ENCODE assay signal across 8 cellular contexts in the genomic region with DNA sequence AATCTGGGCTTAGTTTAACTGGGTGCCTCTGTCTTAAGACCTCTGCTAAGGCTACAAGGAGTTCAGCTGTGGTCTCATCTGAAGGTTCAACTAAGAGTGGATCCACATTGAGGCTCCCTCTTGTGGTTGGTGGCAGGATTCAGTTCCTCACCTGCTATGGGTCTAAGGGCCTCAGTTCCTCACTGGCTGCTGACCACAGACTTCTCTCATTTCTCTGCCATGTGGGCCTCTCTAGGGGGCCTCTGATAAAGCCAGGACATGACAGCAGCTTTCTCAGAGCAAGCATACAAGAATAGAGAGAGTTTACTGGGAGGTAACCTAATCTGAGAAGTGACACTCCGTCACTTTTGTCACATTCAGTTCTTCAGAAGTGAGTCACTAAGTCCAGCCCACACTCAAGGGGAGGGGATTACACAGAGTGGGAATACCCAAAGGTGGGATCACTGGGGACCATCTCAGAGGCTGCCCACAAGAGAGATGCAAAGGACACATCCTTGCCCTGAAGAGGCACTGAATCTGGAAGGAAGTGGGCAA. TPM values are rescaled to one million over a fixed set of nuclear protein-coding genes. Genes with fewer than 3 reads are reported as not detected.
A peak's percentile ranks its signal among the peaks of the same experiment; 100 is the strongest.
DNase-seq lines count a peak whose midpoint lies in the region; ATAC-seq and TF ChIP-seq lines count a peak whose summit lies in the region.

No MANE protein-coding gene starts in this region.

- H3K27ac ChIP-seq in fibroblast of lung (ENCODE audit: insufficient read depth, low read length), result no peak overlapping the region

- peaks cover 6% of the 10 kb centered on the region for H3K4me1 Mint-ChIP-seq in stimulated activated naive CD8-positive, alpha-beta T cell treated with anti-CD3 and anti-CD28 coated beads, Interleukin-15, amount 100 ng/mL, for 72 hours

- TF ChIP-seq CTCF in BJ (IDR thresholded peaks at IDR 0.05; ENCODE audit: insufficient read depth, low read depth, low read length) (peak; percentile 58), fibroblast of lung (conservative IDR thresholded peaks at IDR 0.05 in 1 of 2, IDR thresholded peaks at IDR 0.05 in 1 of 2; ENCODE audit: low read depth in 1 of 2, low read length in 2 of 2) (peak; percentile 33 to 67)

- H3K4me1 ChIP-seq in fibroblast of lung (ENCODE audit: control insufficient read depth, extremely low read depth, insufficient read depth, low read length), result no peaks in the 10 kb centered on the region

- no peaks in the 10 kb centered on the region; the same call in 1 of the 2 replicates for H3K27me3 ChIP-seq in BJ (ENCODE audit: control insufficient read depth, insufficient read depth, low read length)
- no peaks in the 10 kb centered on the region for H3K27me3 ChIP-seq in fibroblast of lung (ENCODE audit: control insufficient read depth, insufficient read depth, low read length)

- no peaks in the 10 kb centered on the region for H3K36me3 ChIP-seq in BJ (ENCODE audit: control insufficient read depth, insufficient read depth, low read length)
- H3K36me3 ChIP-seq in fibroblast of lung (ENCODE audit: control insufficient read depth, insufficient read depth, low read length), result no peaks in the 10 kb centered on the region

- no peaks in the 10 kb centered on the region for H4K20me1 ChIP-seq in fibroblast of lung (ENCODE audit: control insufficient read depth, extremely low read depth, insufficient read depth, low read length)

- POLR2A ChIA-PET in BJ (lab: Charles Lee), result no interaction called here

- H3K4me3 ChIP-seq in BJ (ENCODE audit: low read depth, low read length), result no peak overlapping the region
- no peak overlapping the region for H3K4me3 ChIP-seq in fibroblast of lung (replicated peaks in 1 of 4; ENCODE audit: control extremely low read depth in 1 of 4, insufficient read depth in 1 of 4, low read depth in 3 of 4, low read length in 4 of 4)

- no peak for TF ChIP-seq POLR2A in GM18505 (IDR thresholded peaks at IDR 0.05; ENCODE audit: borderline replicate concordance, extremely low read depth, insufficient read depth, insufficient read length)

- H3K4me3 Mint-ChIP-seq in stimulated activated naive CD8-positive, alpha-beta T cell treated with anti-CD3 and anti-CD28 coated beads, Interleukin-15, amount 100 ng/mL, for 72 hours, result no peak overlapping the region

- CTCF ChIA-PET in BJ (lab: Yijun Ruan, JAX), result interaction anchor here (0.6 to 5.7 kb wide), 9 partner anchors 9 to 225 kb away, joined by 3 to 32 read pairs (median 3); no protein-coding TSS in a partner anchor

- ATAC-seq in GM18505 (IDR thresholded peaks at IDR 0.05; ENCODE audit: unreplicated experiment) (peak; percentile 66), HG03175 (IDR thresholded peaks at IDR 0.05; ENCODE audit: unreplicated experiment) (peak; percentile 76)
- peak; percentile 87 for ATAC-seq in stimulated activated naive CD8-positive, alpha-beta T cell treated with anti-CD3 and anti-CD28 coated beads, Interleukin-15, amount 100 ng/mL, for 72 hours

- no peaks in the 10 kb centered on the region for H3K79me2 ChIP-seq in fibroblast of lung (ENCODE audit: control insufficient read depth, insufficient read depth, low read length)

- no peak overlapping the region for H2AFZ ChIP-seq in fibroblast of lung (ENCODE audit: low read length)

- H3K9me3 Mint-ChIP-seq in stimulated activated naive CD8-positive, alpha-beta T cell treated with anti-CD3 and anti-CD28 coated beads, Interleukin-15, amount 100 ng/mL, for 72 hours, result no peaks in the 10 kb centered on the region

- no peak overlapping the region for H3K4me2 ChIP-seq in fibroblast of lung (ENCODE audit: extremely low read depth, insufficient read depth, low read length)

- H3K9ac ChIP-seq in fibroblast of lung (ENCODE audit: insufficient read depth, low read length), result no peak overlapping the region

- DNase-seq in BJ (ENCODE audit: low read depth) (no peak), SKM-1 (lab: John Stamatoyannopoulos, UW; ENCODE audit: unreplicated experiment) (peak; percentile 41), fibroblast of lung (ENCODE audit: low read depth in 2 of 2) (peak; percentile 18 to 39), hepatic stellate cell (ENCODE audit: low spot score) (no peak), NCI-H187 treated with DMSO at 0.1 percent for 48 hours (lab: John Stamatoyannopoulos, UW) (no peak)
- peak; percentile 36 to 43 for DNase-seq in stimulated activated naive CD8-positive, alpha-beta T cell treated with anti-CD3 and anti-CD28 coated beads, Interleukin-15, amount 100 ng/mL, for 72 hours

- H3K27me3 Mint-ChIP-seq in stimulated activated naive CD8-positive, alpha-beta T cell treated with anti-CD3 and anti-CD28 coated beads, Interleukin-15, amount 100 ng/mL, for 72 hours, result no peaks in the 10 kb centered on the region

- no peaks in the 10 kb centered on the region for H3K9me3 ChIP-seq in fibroblast of lung (ENCODE audit: control insufficient read depth, insufficient read depth, low read depth, low read length)

- H3K27ac Mint-ChIP-seq in stimulated activated naive CD8-positive, alpha-beta T cell treated with anti-CD3 and anti-CD28 coated beads, Interleukin-15, amount 100 ng/mL, for 72 hours, result no peak overlapping the region

RNA-seq across cellular contexts. Expression of a gene that starts 19.2 kb away (rescaled TPM):
- 2.8 and 3.5 TPM in 2 replicates for polyA plus RNA-seq in BJ (2011; rRNA removed)
- 1.1 and 1.6 TPM in 2 replicates for polyA minus RNA-seq in BJ (2011; rRNA and poly(A)+ RNA removed)
- 1.3 and 1.8 TPM in 2 replicates for total RNA-seq in fibroblast of lung
- polyA plus RNA-seq in fibroblast of lung, result 1.8 and 2.2 TPM in 2 replicates
- polyA plus RNA-seq in fibroblast of lung (2012), result 1.4 and 1.7 TPM in 2 replicates
- polyA minus RNA-seq in fibroblast of lung (ENCODE audit: low replicate concordance), result 1.5 and 1.6 TPM in 2 replicates

RNA-seq across cellular contexts. Expression of a gene that starts 33.8 kb away (rescaled TPM):
- polyA plus RNA-seq in BJ (2011; rRNA removed) (43.9 and 54.6 TPM in 2 replicates), fibroblast of lung (30.7 and 30.8 TPM in 2 replicates)
- polyA minus RNA-seq in BJ (2011; rRNA and poly(A)+ RNA removed), result 50.9 and 67.2 TPM in 2 replicates
- 18.5 and 27.4 TPM in 2 replicates for total RNA-seq in fibroblast of lung
- 32.6 and 34.5 TPM in 2 replicates for polyA plus RNA-seq in fibroblast of lung (2012)
- 84.7 and 86.2 TPM in 2 replicates for polyA minus RNA-seq in fibroblast of lung (ENCODE audit: low replicate concordance)

Comparison
In these comparisons a context has a peak if more than half of its experiments do, and no peak if none do; other contexts are left out.
1. DNase-seq: peak in SKM-1 (single experiment), fibroblast of lung (2 of 2) and stimulated activated naive CD8-positive, alpha-beta T cell treated with anti-CD3 and anti-CD28 coated beads, Interleukin-15, amount 100 ng/mL, for 72 hours (2 of 2); none in BJ (single experiment), hepatic stellate cell (single experiment) and NCI-H187 treated with DMSO at 0.1 percent for 48 hours (single experiment).
2. Peak in every context shown above with its lines, with median percentiles within 50 percentile points of each other: ATAC-seq.